Comparison of ENCODE assay signal across 14 cellular contexts in genomic region chr7:55060690-55061414, GRCh38. TPM values are rescaled to one million over a fixed set of nuclear protein-coding genes. Genes with fewer than 3 reads are reported as not detected.
DNase-seq lines count a peak whose midpoint lies in the region; ATAC-seq, FAIRE-seq and TF ChIP-seq lines count a peak whose summit lies in the region.
"Had no signal": no experiment of that assay in that cellular context is flagged by ENCODE, and none has a peak within 500 bp of the region (broad histone marks: within the 10 kb centered on the region; RNA-seq: fewer than 3 reads in every experiment).

No MANE protein-coding gene starts in this region.

- H3K9me3 ChIP-seq in GM23248 (ENCODE audit: low read depth) (no peaks in the 10 kb centered on the region), SJCRH30 (replicated peaks) (no peaks in the 10 kb centered on the region), skeletal muscle tissue (ENCODE audit: control insufficient read depth in 3 of 3, low read length in 3 of 3) (no peaks in the 10 kb centered on the region), small intestine (ENCODE audit: control insufficient read depth, low read depth) (no peaks in the 10 kb centered on the region)
- H3K9me3 ChIP-seq: body of pancreas, HAP-1 had no signal

- H3K36me3 ChIP-seq in GM23248 (ENCODE audit: low read depth) (no peaks in the 10 kb centered on the region), SJCRH30 (no peaks in the 10 kb centered on the region), skeletal muscle tissue (ENCODE audit: control insufficient read depth in 3 of 3, insufficient read depth in 3 of 3, low read length in 3 of 3) (no peaks in the 10 kb centered on the region), small intestine (ENCODE audit: control insufficient read depth in 2 of 2, insufficient read depth in 2 of 2, low read length in 2 of 2) (no peaks in the 10 kb centered on the region)
- H3K36me3 ChIP-seq: HAP-1 had no signal

- FAIRE-seq in small intestine (lab: Jason Lieb, UNC) = no peak

- TF ChIP-seq CTCF in fibroblast of villous mesenchyme (IDR thresholded peaks at IDR 0.05; ENCODE audit: insufficient read depth, low read depth, low read length) = no peak

- H4K20me1 ChIP-seq in GM23248 (ENCODE audit: insufficient read depth) = no peaks in the 10 kb centered on the region

- H3K27ac ChIP-seq in GM23248 (peak overlapping the region; percentile 85), SJCRH30 (peak overlapping the region; percentile 16; the same call in 1 of the 2 replicates), skeletal muscle tissue (ENCODE audit: low read depth, low read length) (peak overlapping the region; percentile 20), small intestine (ENCODE audit: low read depth in 1 of 2, low read length in 1 of 2) (no peak overlapping the region)
- H3K27ac ChIP-seq: body of pancreas had no signal

- in situ Hi-C loops in GM23248 (cut with MboI) = no loop called here

- 0 out of 2 replicates have a peak overlapping the region, but pooled peaks have one; percentile 26 for H2AFZ ChIP-seq in GM23248

- peak overlapping the region; percentile 42 for H3K4me2 ChIP-seq in GM23248 (ENCODE audit: unreplicated experiment)

- WGBS in GM23248 (ENCODE audit: low coverage in 1 of 2, low lambda C conversion rate in 2 of 2, missing lambda C conversion rate in 2 of 2), 2 experiments = 55 to 59% methylated on average over 10 of the region's 10 CpGs
- WGBS in small intestine, 3 donors = 77 to 91% (median 84%) methylated on average over 10 of the region's 10 CpGs

- DNase-seq in GM23248 (peak; percentile 68), SJCRH30 (peak; percentile 47 to 56), fibroblast of villous mesenchyme (ENCODE audit: low read depth) (peak; percentile 78), COLO829 (ENCODE audit: low spot score) (no peak), small intestine (no peak)
- no peak for DNase-seq in NK-92 treated with Interleukin-12 subunit alpha and Interleukin-12 subunit beta, amount 100 ng/mL, for 24 hours (lab: John Stamatoyannopoulos, UW)
- DNase-seq: activated T-cell treated with anti-CD3 and anti-CD28 coated beads, Interleukin-2, amount 50 U/mL, for 24 hours; body of pancreas; Calu3; islet precursor cell; NCI-H510A had no signal

- peaks cover 89% of the 10 kb centered on the region for H3F3A ChIP-seq in GM23248 (ENCODE audit: insufficient read depth)

- H3K9me2 ChIP-seq in GM23248 (ENCODE audit: insufficient read depth) = no peaks in the 10 kb centered on the region

- H3K79me2 ChIP-seq in GM23248 (ENCODE audit: insufficient read depth) = peaks cover 72% of the 10 kb centered on the region

- H3K9ac ChIP-seq in GM23248 = peak overlapping the region; percentile 65
- no peak overlapping the region for H3K9ac ChIP-seq in skeletal muscle tissue (ENCODE audit: low read depth in 1 of 3, low read length in 3 of 3)

- peaks cover 72% of the 10 kb centered on the region for H3K4me1 ChIP-seq in GM23248 (ENCODE audit: insufficient read depth)
- H3K4me1 ChIP-seq in SJCRH30 = peaks cover 46% of the 10 kb centered on the region
- peaks cover 30 to 38% (median 38%) of the 10 kb centered on the region in 3 donors for H3K4me1 ChIP-seq in skeletal muscle tissue (ENCODE audit: control insufficient read depth in 3 of 3, insufficient read depth in 3 of 3, low read length in 3 of 3)
- H3K4me1 ChIP-seq in small intestine (ENCODE audit: control insufficient read depth in 2 of 2, insufficient read depth in 1 of 2, low read depth in 1 of 2, low read length in 1 of 2) = no peaks in the 10 kb centered on the region
- H3K4me1 ChIP-seq: HAP-1 had no signal

- no peak overlapping the region for H3K4me3 ChIP-seq in GM23248
- no peak overlapping the region for H3K4me3 ChIP-seq in SJCRH30
- H3K4me3 ChIP-seq in fibroblast of villous mesenchyme (ENCODE audit: low read depth, low read length) = no peak overlapping the region
- no peak overlapping the region for H3K4me3 ChIP-seq in skeletal muscle tissue (ENCODE audit: low read length in 3 of 3)
- H3K4me3 ChIP-seq in small intestine (ENCODE audit: low read depth in 1 of 2, low read length in 2 of 2) = no peak overlapping the region
- H3K4me3 ChIP-seq: body of pancreas, HAP-1 had no signal

- H3K27me3 ChIP-seq in GM23248 (replicated peaks; ENCODE audit: insufficient read depth) = no peaks in the 10 kb centered on the region
- no peaks in the 10 kb centered on the region for H3K27me3 ChIP-seq in SJCRH30
- no peaks in the 10 kb centered on the region for H3K27me3 ChIP-seq in skeletal muscle tissue (ENCODE audit: control insufficient read depth in 3 of 3, insufficient read depth in 3 of 3, low read length in 3 of 3)
- H3K27me3 ChIP-seq in small intestine (ENCODE audit: control insufficient read depth in 2 of 2, insufficient read depth in 2 of 2, low read length in 2 of 2) = no peaks in the 10 kb centered on the region
- H3K27me3 ChIP-seq: body of pancreas had no signal

- no peak for ATAC-seq in HG02852 (IDR thresholded peaks at IDR 0.05; ENCODE audit: unreplicated experiment)
- ATAC-seq: body of pancreas had no signal

RNA-seq across cellular contexts. Expression of gene EGFR, which starts 42.0 kb away (rescaled TPM):
- total RNA-seq in GM23248 (2014; rRNA removed; shearing (Covaris generic)) = 53.5 and 55.0 TPM in 2 replicates
- polyA plus RNA-seq in GM23248 (2016; fragmentation: Nextera tagmentation; extraction: Ambion mirVana) = 48.7 and 50.9 TPM in 2 replicates
- 7.3 and 8.3 TPM in 2 replicates for total RNA-seq in SJCRH30 (2014; rRNA removed; shearing (Covaris generic))
- total RNA-seq in fibroblast of villous mesenchyme = 92.8 and 98.9 TPM in 2 replicates
- total RNA-seq in skeletal muscle tissue = 17.7 TPM
- polyA plus RNA-seq in small intestine = 1 to 10 TPM; 2.2 to 9.3 (median 2.7) TPM

Comparison
In these comparisons a context has a peak if more than half of its experiments do, and no peak if none do; other contexts are left out.
1. DNase-seq: peak in GM23248 (single experiment), SJCRH30 (2 of 2) and fibroblast of villous mesenchyme (single experiment); none in NK-92 treated with Interleukin-12 subunit alpha and Interleukin-12 subunit beta, amount 100 ng/mL, for 24 hours (single experiment), COLO829 (single experiment) and small intestine (single experiment).
2. H3K27ac ChIP-seq: peak in GM23248 (single experiment), SJCRH30 (single experiment) and skeletal muscle tissue (single experiment); none in small intestine (0 of 2).